In the genomic region with DNA sequence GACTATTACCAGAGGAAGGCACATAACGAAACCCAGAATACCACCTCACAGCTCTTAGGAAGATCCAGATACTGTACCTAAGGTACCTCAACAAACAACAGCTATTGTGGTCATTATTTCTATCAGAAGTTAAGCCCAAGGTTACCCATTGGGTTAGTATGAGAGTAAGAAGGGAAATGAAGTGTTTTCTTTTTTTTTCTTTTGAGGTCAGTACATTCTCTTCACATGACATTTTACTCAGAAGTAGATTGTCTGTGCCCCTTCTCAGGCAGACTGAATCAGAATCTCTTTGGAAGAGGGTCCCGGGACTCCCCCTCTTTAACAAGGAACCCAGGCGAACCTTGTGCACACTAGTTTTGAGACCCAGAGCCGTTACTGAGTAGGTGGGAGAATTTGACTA, we compare ENCODE assay signal across 21 cellular contexts.
"Had no signal": no experiment of that assay in that cellular context is flagged by ENCODE, and none has a peak within 500 bp of the region (broad histone marks: within the 10 kb centered on the region; RNA-seq: fewer than 3 reads in every experiment).

No MANE protein-coding gene starts in this region.

- H3K27me3 ChIP-seq: right lobe of liver, tibial artery had no signal

- H3K27me3 Mint-ChIP-seq: activated CD4-positive, alpha-beta T cell treated with anti-CD3 and anti-CD28 coated beads, Interleukin-2, amount 10 ng/mL, durations not matched to agents 7 days and 5 days; activated naive CD4-positive, alpha-beta T cell treated with anti-CD3 and anti-CD28 coated beads, Interleukin-2, amount 50 U/mL, for 24 hours; central memory CD8-positive, alpha-beta T cell; naive B cell had no signal

- FAIRE-seq: astrocyte, colon, endothelial cell of umbilical vein, kidney had no signal

- H3K4me1 Mint-ChIP-seq: activated CD4-positive, alpha-beta T cell treated with anti-CD3 and anti-CD28 coated beads, Interleukin-2, amount 10 ng/mL, durations not matched to agents 7 days and 5 days; central memory CD8-positive, alpha-beta T cell; WTC11 had no signal

- H3K27ac Mint-ChIP-seq: activated CD4-positive, alpha-beta T cell treated with anti-CD3 and anti-CD28 coated beads, Interleukin-2, amount 10 ng/mL, durations not matched to agents 7 days and 5 days; activated naive CD4-positive, alpha-beta T cell treated with anti-CD3 and anti-CD28 coated beads, Interleukin-2, amount 50 U/mL, for 24 hours; WTC11 had no signal

- H3K4me3 Mint-ChIP-seq: activated CD4-positive, alpha-beta T cell treated with anti-CD3 and anti-CD28 coated beads, Interleukin-2, amount 10 ng/mL, durations not matched to agents 7 days and 5 days; activated naive CD4-positive, alpha-beta T cell treated with anti-CD3 and anti-CD28 coated beads, Interleukin-2, amount 50 U/mL, for 24 hours; central memory CD8-positive, alpha-beta T cell; naive B cell; WTC11 had no signal

- H3K36me3 ChIP-seq: lower lobe of right lung, right lobe of liver, tibial artery had no signal

- ATAC-seq: esophagus mucosa, lower lobe of right lung, right lobe of liver had no signal

- DNase-seq: activated CD4-positive, alpha-beta T cell treated with anti-CD3 and anti-CD28 coated beads, Interleukin-2, amount 10 ng/mL, durations not matched to agents 7 days and 5 days; activated effector memory CD4-positive, alpha-beta T cell treated with Interleukin-2 at 50 U/mL for 16 hours; effector memory CD4-positive, alpha-beta T cell; foreskin melanocyte; kidney; lower lobe of right lung; naive B cell; occipital lobe; right lobe of liver; stimulated activated CD4-positive, alpha-beta T cell treated with anti-CD3 and anti-CD28 coated beads, Interleukin-2, amount 100 ng/mL, for 24 hours; stimulated activated naive CD4-positive, alpha-beta T cell treated with Interleukin-2 at 50 U/mL for 16 hours; T-helper 9 cell; tibial artery had no signal

- H3K4me3 ChIP-seq: lower lobe of right lung, right lobe of liver, skin epidermis, tibial artery had no signal

- H3K9me3 Mint-ChIP-seq: activated naive CD4-positive, alpha-beta T cell treated with anti-CD3 and anti-CD28 coated beads, Interleukin-2, amount 50 U/mL, for 24 hours had no signal
